In the genomic region with DNA sequence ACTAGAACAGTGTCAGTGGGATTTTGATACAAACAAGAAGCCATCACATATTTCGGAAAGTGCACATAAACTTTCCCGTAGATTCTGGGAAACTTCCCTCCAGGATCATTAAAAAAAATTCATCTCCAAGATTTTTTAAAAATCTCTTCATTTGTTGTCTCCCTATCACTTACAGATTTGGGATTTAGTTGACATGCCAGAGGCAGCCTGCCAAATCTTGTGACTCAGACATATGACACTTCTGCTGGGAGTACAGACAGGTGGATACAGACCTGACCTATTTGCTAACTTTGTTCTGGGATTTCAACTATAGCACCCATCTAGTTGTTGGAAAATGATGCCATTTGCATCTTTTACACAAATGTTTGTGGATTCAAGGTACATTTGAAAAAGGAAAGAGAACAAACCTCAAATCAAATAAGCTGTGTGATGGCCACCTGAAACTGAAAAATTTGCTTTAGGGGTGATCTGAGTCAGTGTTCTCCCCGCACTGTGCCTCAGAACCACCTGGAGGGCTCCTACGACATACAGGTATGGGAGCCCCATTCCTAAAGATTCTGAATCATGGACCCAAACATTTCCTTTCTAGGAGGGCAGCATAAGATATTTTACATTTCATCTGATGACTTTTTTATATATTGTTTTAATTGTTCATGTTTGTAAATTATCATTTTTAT, we compare ENCODE assay signal across 10 cellular contexts. TPM values are rescaled to one million over a fixed set of nuclear protein-coding genes. Genes with fewer than 3 reads are reported as not detected.
DNase-seq lines count a peak whose midpoint lies in the region; ATAC-seq and TF ChIP-seq lines count a peak whose summit lies in the region.
"Had no signal": no experiment of that assay in that cellular context is flagged by ENCODE, and none has a peak within 500 bp of the region (broad histone marks: within the 10 kb centered on the region; RNA-seq: fewer than 3 reads in every experiment).

No MANE protein-coding gene starts in this region.

- 0 out of 2 replicates have a peak overlapping the region, but pooled peaks have one; percentile 10 for H3K4me2 ChIP-seq in OCI-LY3 (ENCODE audit: low read length)

- H3K36me3 ChIP-seq in GM06990 (ENCODE audit: control insufficient read depth, insufficient read depth, low read length): no peaks in the 10 kb centered on the region
- H3K36me3 ChIP-seq in OCI-LY3 (replicated peaks; ENCODE audit: low read depth, low read length): no peaks in the 10 kb centered on the region
- no peaks in the 10 kb centered on the region for H3K36me3 ChIP-seq in sigmoid colon

- no peaks in the 10 kb centered on the region for H3K79me2 ChIP-seq in OCI-LY3 (ENCODE audit: low read length)

- WGBS in sigmoid colon, 2 donors: 87 to 88% methylated on average over 4 of the region's 4 CpGs

- ATAC-seq in GM19397 (IDR thresholded peaks at IDR 0.05; ENCODE audit: unreplicated experiment) (peak; percentile 67), HG02973 (IDR thresholded peaks at IDR 0.05; ENCODE audit: unreplicated experiment) (peak; percentile 85)

- H3K4me3 ChIP-seq in GM06990 (replicated peaks; ENCODE audit: low read depth, low read length) (no peak overlapping the region), OCI-LY3 (ENCODE audit: low read length) (no peak overlapping the region), sigmoid colon (no peak overlapping the region)

- H3K9me3 ChIP-seq in OCI-LY3 (ENCODE audit: insufficient read depth, low read length) (no peaks in the 10 kb centered on the region), sigmoid colon (no peaks in the 10 kb centered on the region)

- intact Hi-C loops in sigmoid colon (cut with DNase I): no loop called here

- no peak overlapping the region for H3K27ac ChIP-seq in OCI-LY3 (ENCODE audit: low read length)
- H3K27ac ChIP-seq in sigmoid colon: no peak overlapping the region
- H3K27ac ChIP-seq: C4-2B had no signal

- no peak for TF ChIP-seq CTCF in GM06990 (IDR thresholded peaks at IDR 0.05; ENCODE audit: insufficient read depth, low read length, poor library complexity, severe bottlenecking)
- no peak for TF ChIP-seq CTCF in OCI-LY3 (IDR thresholded peaks at IDR 0.05; ENCODE audit: low read depth, low read length)
- no peak for TF ChIP-seq CTCF in sigmoid colon (IDR thresholded peaks at IDR 0.05)

- H3K4me1 ChIP-seq in OCI-LY3 (ENCODE audit: low read length): peaks cover 35% of the 10 kb centered on the region
- H3K4me1 ChIP-seq in sigmoid colon: no peaks in the 10 kb centered on the region

- no peak overlapping the region for H3K9ac ChIP-seq in OCI-LY3 (ENCODE audit: low read length)

- TF ChIP-seq POLR2A in sigmoid colon (IDR thresholded peaks at IDR 0.05): no peak

- DNase-seq in GM06990 (ENCODE audit: extremely low read depth, insufficient read length) (peak; percentile 38), NCI-H146 treated with DMSO at 0.1 percent for 48 hours (lab: John Stamatoyannopoulos, UW; ENCODE audit: unreplicated experiment) (no peak), middle frontal gyrus (ENCODE audit: extremely low spot score, low spot score) (no peak), sigmoid colon (no peak), NCI-H187 treated with DMSO at 0.1 percent for 48 hours (lab: John Stamatoyannopoulos, UW) (no peak)
- DNase-seq: activated CD8-positive, alpha-beta memory T cell treated with anti-CD3 and anti-CD28 coated beads, Interleukin-2, amount 50 U/mL, for 4 hours had no signal

- H2AFZ ChIP-seq in OCI-LY3 (ENCODE audit: low read depth, low read length): no peak overlapping the region

- TF ChIP-seq EP300 in sigmoid colon (IDR thresholded peaks at IDR 0.05): no peak

- H3K27me3 ChIP-seq in GM06990 (replicated peaks; ENCODE audit: control insufficient read depth, insufficient read depth, low read length): no peaks in the 10 kb centered on the region
- no peaks in the 10 kb centered on the region for H3K27me3 ChIP-seq in OCI-LY3 (ENCODE audit: low read depth, low read length)
- H3K27me3 ChIP-seq in sigmoid colon: no peaks in the 10 kb centered on the region

- H4K20me1 ChIP-seq in OCI-LY3 (ENCODE audit: insufficient read depth, low read length): no peaks in the 10 kb centered on the region

RNA-seq across cellular contexts. Expression of a gene that starts 21.9 kb away (rescaled TPM):
- 10 to 100 TPM; 17.7 to 21.8 (median 20.1) TPM for total RNA-seq in sigmoid colon
- polyA plus RNA-seq in sigmoid colon: 10 to 100 TPM; 32.1 to 80.2 (median 74.5) TPM
